ENCODE assay signal across 18 cellular contexts in genomic region chrX:2538016-2538415, GRCh38. TPM values are rescaled to one million over a fixed set of nuclear protein-coding genes. Genes with fewer than 3 reads are reported as not detected.
DNase-seq lines count a peak whose midpoint lies in the region; ATAC-seq and TF ChIP-seq lines count a peak whose summit lies in the region.
"Had no signal": no experiment of that assay in that cellular context is flagged by ENCODE, and none has a peak within 500 bp of the region (broad histone marks: within the 10 kb centered on the region; RNA-seq: fewer than 3 reads in every experiment).

No MANE protein-coding gene starts in this region.

- peaks cover 4% of the 10 kb centered on the region for H3K27me3 Mint-ChIP-seq in nephron progenitor cell (ENCODE audit: low read depth, poor library complexity)
- no peaks in the 10 kb centered on the region for H3K27me3 Mint-ChIP-seq in type B pancreatic cell

- TF ChIP-seq CTCF in right atrium auricular region (IDR thresholded peaks at IDR 0.05) (no peak), fibroblast of the aortic adventitia (IDR thresholded peaks at IDR 0.05; ENCODE audit: insufficient read depth, low read length) (no peak), nephron progenitor cell (IDR thresholded peaks at IDR 0.05) (no peak), type B pancreatic cell (conservative IDR thresholded peaks at IDR 0.05) (no peak)

- H3K4me1 Mint-ChIP-seq in nephron progenitor cell (peaks cover 28% of the 10 kb centered on the region), type B pancreatic cell (ENCODE audit: unreplicated experiment) (peaks cover 19% of the 10 kb centered on the region)

- no peaks in the 10 kb centered on the region for H3K4me1 ChIP-seq in right atrium auricular region

- no peak overlapping the region for H3K4me3 ChIP-seq in right atrium auricular region
- H3K4me3 ChIP-seq in fibroblast of the aortic adventitia (ENCODE audit: low read depth, low read length), result no peak overlapping the region

- H3K4me3 Mint-ChIP-seq in nephron progenitor cell (no peak overlapping the region), type B pancreatic cell (peak overlapping the region; percentile 24)
- H3K4me3 Mint-ChIP-seq: CD4-positive, alpha-beta T cell; effector memory CD8-positive, alpha-beta T cell; T-helper 2 cell treated with Interferon-gamma antibody and Interleukin-4, amounts not matched to agents 5 μg/mL and 100 μg/mL, for 36 hours had no signal

- peaks cover 6% of the 10 kb centered on the region for H3K9me3 Mint-ChIP-seq in nephron progenitor cell
- no peaks in the 10 kb centered on the region for H3K9me3 Mint-ChIP-seq in type B pancreatic cell
- H3K9me3 Mint-ChIP-seq: CD4-positive, alpha-beta T cell; effector memory CD8-positive, alpha-beta T cell; T-helper 2 cell treated with Interferon-gamma antibody and Interleukin-4, amounts not matched to agents 5 μg/mL and 100 μg/mL, for 36 hours had no signal

- H3K27me3 ChIP-seq in right atrium auricular region, result no peaks in the 10 kb centered on the region

- H3K36me3 ChIP-seq in right atrium auricular region, result no peaks in the 10 kb centered on the region

- no peak for DNase-seq in Right ventricle myocardium inferior (ENCODE audit: missing footprints)
- no peak for DNase-seq in right atrium auricular region (ENCODE audit: low spot score)
- DNase-seq in fibroblast of the aortic adventitia (ENCODE audit: low read depth), result peak; percentile 5
- DNase-seq in nephron progenitor cell, result no peak
- DNase-seq in type B pancreatic cell (ENCODE audit: extremely low spot score, unreplicated experiment), result no peak
- DNase-seq in NCI-H69 (lab: John Stamatoyannopoulos, UW), result no peak
- DNase-seq in DMS79 (lab: John Stamatoyannopoulos, UW), result no peak
- DNase-seq: CD4-positive, alpha-beta T cell; cerebellar nuclear complex; DND-41; effector memory CD8-positive, alpha-beta T cell; NCI-H1436 treated with DMSO at 0.1 percent for 48 hours; NCI-H345; stimulated activated naive CD4-positive, alpha-beta T cell; trophoblast cell had no signal

- ATAC-seq in Right ventricle myocardium inferior, result peak; percentile 94
- ATAC-seq in GM19463 (IDR thresholded peaks at IDR 0.05; ENCODE audit: unreplicated experiment), result no peak
- ATAC-seq: activated CD4-positive, CD25-positive, alpha-beta regulatory T cell treated with anti-CD3 and anti-CD28 coated beads, Interleukin-2, amount 50 U/mL, for 24 hours; effector memory CD8-positive, alpha-beta T cell had no signal

- intact Hi-C loops in Right ventricle myocardium inferior (cut with DNase I), result no loop called here

- no peaks in the 10 kb centered on the region for H3K9me3 ChIP-seq in right atrium auricular region

- H3K36me3 Mint-ChIP-seq in nephron progenitor cell (ENCODE audit: low read depth) (no peaks in the 10 kb centered on the region), type B pancreatic cell (no peaks in the 10 kb centered on the region)

- H3K27ac ChIP-seq in right atrium auricular region, result no peak overlapping the region

- H3K27ac Mint-ChIP-seq in nephron progenitor cell (peak overlapping the region; percentile 80), type B pancreatic cell (peak overlapping the region; percentile 10)
- H3K27ac Mint-ChIP-seq: CD4-positive, alpha-beta T cell; effector memory CD8-positive, alpha-beta T cell; T-helper 2 cell treated with Interferon-gamma antibody and Interleukin-4, amounts not matched to agents 5 μg/mL and 100 μg/mL, for 36 hours had no signal

RNA-seq across cellular contexts. Expression of gene DHRSX, which starts 37.2 kb away (rescaled TPM):
- total RNA-seq in Right ventricle myocardium inferior, result 31.0 TPM
- 10 to 100 TPM; 19.9 to 21.9 TPM for total RNA-seq in right atrium auricular region
- 17.5 and 38.8 TPM in 2 replicates for total RNA-seq in fibroblast of the aortic adventitia (ENCODE audit: low replicate concordance)
- total RNA-seq in type B pancreatic cell (ENCODE audit: low replicate concordance), result 21.0 and 34.2 TPM in 2 replicates

RNA-seq across cellular contexts. Expression of gene ZBED1, which starts 37.2 kb away (rescaled TPM):
- total RNA-seq in Right ventricle myocardium inferior, result 64.8 TPM
- total RNA-seq in right atrium auricular region, result 10 to 100 TPM; 40.7 to 42.0 TPM
- total RNA-seq in fibroblast of the aortic adventitia (ENCODE audit: low replicate concordance), result 19.0 and 25.3 TPM in 2 replicates
- total RNA-seq in type B pancreatic cell (ENCODE audit: low replicate concordance), result 29.3 and 42.0 TPM in 2 replicates
